Comparison of ENCODE assay signal across 1 cellular context in genomic region chr9:137665697-137666504, GRCh38.
TF ChIP-seq lines count a peak whose summit lies in the region.

No MANE protein-coding gene starts in this region.

TF ChIP-seq in GM23338, 12 proteins besides CTCF, POLR2A, EP300 and RAD21 (continued from another document):
- TF ChIP-seq REST (IDR thresholded peaks at IDR 0.05; ENCODE audit: unreplicated experiment) = no peak
- no peak for TF ChIP-seq EZH2phosphoT487 (IDR thresholded peaks at IDR 0.05; ENCODE audit: unreplicated experiment)
- no peak for TF ChIP-seq EZH2 (IDR thresholded peaks at IDR 0.05; ENCODE audit: low read depth, unreplicated experiment)
